11 cellular contexts compared by ENCODE assay signal in the genomic region with DNA sequence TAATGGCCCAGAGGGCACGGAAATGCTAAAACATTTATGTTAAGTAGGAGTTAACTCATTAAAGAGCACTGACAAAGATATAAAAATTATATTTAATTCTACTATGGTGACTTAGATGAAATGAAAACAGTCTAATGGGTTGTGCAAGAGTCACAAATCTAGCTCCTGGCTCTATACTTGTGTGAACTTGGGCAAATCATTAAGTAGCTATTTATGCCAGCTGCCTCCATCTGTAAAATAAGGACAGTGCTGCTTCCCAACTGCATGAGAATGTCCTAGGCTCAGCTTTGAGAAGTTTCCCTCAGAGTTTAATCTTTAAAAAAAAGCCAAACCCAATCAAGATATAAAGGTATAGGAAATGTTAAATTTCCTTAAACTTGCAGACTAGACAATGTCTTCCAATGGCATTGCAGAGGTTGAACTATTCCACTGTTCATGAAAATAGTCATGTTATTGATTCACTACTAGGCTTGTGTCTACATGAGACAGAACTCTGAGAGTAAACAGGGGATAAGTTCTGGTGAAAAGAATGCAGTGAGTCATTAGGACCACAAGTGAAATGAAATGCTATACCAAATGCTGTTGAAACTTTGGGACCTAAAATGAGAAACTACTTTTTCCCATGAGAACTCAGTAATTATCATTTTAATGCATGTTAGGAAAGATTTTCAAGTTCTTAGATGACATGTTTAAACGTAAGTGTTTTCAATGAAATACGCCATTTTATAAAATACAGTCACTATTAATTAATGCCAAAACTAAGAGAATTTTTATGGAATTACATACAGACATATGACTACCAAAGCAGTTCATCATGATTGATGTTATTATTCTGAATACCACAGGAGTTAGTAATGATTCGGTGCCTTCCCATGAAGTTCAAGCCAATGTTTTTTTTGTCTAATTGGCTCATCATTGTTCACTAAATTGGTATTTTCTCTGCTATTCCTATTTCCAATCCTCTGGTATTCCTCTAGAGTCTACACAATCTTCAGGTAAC.
A peak's percentile ranks its signal among the peaks of the same experiment; 100 is the strongest.
DNase-seq lines count a peak whose midpoint lies in the region; FAIRE-seq and TF ChIP-seq lines count a peak whose summit lies in the region.
"Had no signal": no experiment of that assay in that cellular context is flagged by ENCODE, and none has a peak within 500 bp of the region (broad histone marks: within the 10 kb centered on the region; RNA-seq: fewer than 3 reads in every experiment).

No MANE protein-coding gene starts in this region.

- H3K27ac Mint-ChIP-seq in CD8-positive, alpha-beta memory T cell, result peak overlapping the region in 1 of 8 donors; percentile 35

- peaks cover 82% of the 10 kb centered on the region for H3K4me1 ChIP-seq in Loucy (ENCODE audit: insufficient read depth, low read length, poor library complexity, severe bottlenecking)
- no peaks in the 10 kb centered on the region for H3K4me1 ChIP-seq in CD8-positive, alpha-beta memory T cell (ENCODE audit: insufficient read depth, low read length)
- no peaks in the 10 kb centered on the region for H3K4me1 ChIP-seq in right atrium auricular region

- H3K27ac ChIP-seq in CD8-positive, alpha-beta memory T cell (ENCODE audit: low read depth, low read length), result no peak overlapping the region
- H3K27ac ChIP-seq in right atrium auricular region, result no peak overlapping the region

- H3K4me1 Mint-ChIP-seq in CD8-positive, alpha-beta memory T cell, result peaks cover 16 to 62% (median 52%) of the 10 kb centered on the region in 3 donors

- H3K4me3 ChIP-seq in Loucy (ENCODE audit: low read length, poor library complexity, severe bottlenecking) (no peak overlapping the region), bronchial epithelial cell (ENCODE audit: low read depth, low read length) (no peak overlapping the region), right atrium auricular region (no peak overlapping the region)
- no peak overlapping the region for H3K4me3 ChIP-seq in CD8-positive, alpha-beta memory T cell (ENCODE audit: low read length)
- H3K4me3 ChIP-seq: lung had no signal

- POLR2A ChIA-PET in CD8-positive, alpha-beta memory T cell (lab: Charles Lee), result no interaction called here

- DNase-seq in DMS53 (lab: John Stamatoyannopoulos, UW), result peak; percentile 48
- peak; percentile 98 for DNase-seq in bronchial epithelial cell (ENCODE audit: low read depth)
- peak; percentile 85 for DNase-seq in myocyte (ENCODE audit: low read depth)
- no peak for DNase-seq in CD8-positive, alpha-beta memory T cell
- no peak for DNase-seq in SHP77 (lab: John Stamatoyannopoulos, UW)
- no peak for DNase-seq in NCI-H146 (lab: John Stamatoyannopoulos, UW)
- DNase-seq in right atrium auricular region (ENCODE audit: low spot score), result no peak
- DNase-seq: NCI-H2081 treated with DMSO at 0.1 percent for 48 hours had no signal

- CTCF ChIA-PET in CD8-positive, alpha-beta memory T cell (lab: Charles Lee), result no interaction called here

- no peak overlapping the region for H2AFZ ChIP-seq in Loucy (ENCODE audit: low read length)

- H3K9ac ChIP-seq in Loucy (ENCODE audit: low read depth, low read length, poor library complexity, severe bottlenecking), result peak overlapping the region; percentile 89

- peaks cover 41% of the 10 kb centered on the region for H4K20me1 ChIP-seq in Loucy (ENCODE audit: insufficient read depth, low read length, poor library complexity, severe bottlenecking)

- peaks cover 22% of the 10 kb centered on the region for H3F3A ChIP-seq in Loucy (ENCODE audit: low read depth)

- H3K27me3 ChIP-seq in Loucy (ENCODE audit: insufficient read depth, low read length, poor library complexity, severe bottlenecking) (no peaks in the 10 kb centered on the region), bronchial epithelial cell (ENCODE audit: control insufficient read depth, insufficient read depth, low read length) (no peaks in the 10 kb centered on the region), right atrium auricular region (no peaks in the 10 kb centered on the region)
- H3K27me3 ChIP-seq in CD8-positive, alpha-beta memory T cell (ENCODE audit: insufficient read depth, low read length, poor library complexity, severe bottlenecking), result no peaks in the 10 kb centered on the region

- H3K9me2 ChIP-seq in Loucy (replicated peaks; ENCODE audit: low read depth, low read length), result no peaks in the 10 kb centered on the region

- peaks cover 3 to 21% (median 8%) of the 10 kb centered on the region in 3 donors for H3K36me3 Mint-ChIP-seq in CD8-positive, alpha-beta memory T cell

- H3K4me3 Mint-ChIP-seq in CD8-positive, alpha-beta memory T cell, result no peak overlapping the region
- H3K4me3 Mint-ChIP-seq: central memory CD8-positive, alpha-beta T cell had no signal

- H3K9me3 ChIP-seq in Loucy (ENCODE audit: insufficient read depth, low read depth, low read length) (no peaks in the 10 kb centered on the region), right atrium auricular region (no peaks in the 10 kb centered on the region)
- H3K9me3 ChIP-seq in CD8-positive, alpha-beta memory T cell (ENCODE audit: low read length), result no peaks in the 10 kb centered on the region

- H3K27me3 Mint-ChIP-seq in CD8-positive, alpha-beta memory T cell, result no peaks in the 10 kb centered on the region
- H3K27me3 Mint-ChIP-seq: central memory CD8-positive, alpha-beta T cell had no signal

- H3K79me2 ChIP-seq in Loucy (ENCODE audit: insufficient read depth, low read length), result peaks cover 91% of the 10 kb centered on the region

- TF ChIP-seq CTCF in Loucy (conservative IDR thresholded peaks at IDR 0.05; ENCODE audit: low read length) (no peak), bronchial epithelial cell (IDR thresholded peaks at IDR 0.05; ENCODE audit: insufficient read depth, low read length, severe bottlenecking) (no peak), right atrium auricular region (IDR thresholded peaks at IDR 0.05) (no peak)

- H3K9me3 Mint-ChIP-seq in CD8-positive, alpha-beta memory T cell, result no peaks in the 10 kb centered on the region
- H3K9me3 Mint-ChIP-seq: central memory CD8-positive, alpha-beta T cell had no signal

- peaks cover 71% of the 10 kb centered on the region for H3K36me3 ChIP-seq in Loucy (ENCODE audit: insufficient read depth, low read length)
- H3K36me3 ChIP-seq in bronchial epithelial cell (ENCODE audit: control insufficient read depth, insufficient read depth, low read length), result no peaks in the 10 kb centered on the region
- H3K36me3 ChIP-seq in CD8-positive, alpha-beta memory T cell (ENCODE audit: insufficient read depth, low read length), result no peaks in the 10 kb centered on the region
- no peaks in the 10 kb centered on the region for H3K36me3 ChIP-seq in right atrium auricular region

- FAIRE-seq in bronchial epithelial cell (lab: Jason Lieb, UNC), result no peak

- peak overlapping the region; percentile 40 for H3K4me2 ChIP-seq in Loucy (ENCODE audit: low read depth, low read length, poor library complexity, severe bottlenecking)

Comparison
In these comparisons a context has a peak if more than half of its experiments do, and no peak if none do; other contexts are left out.
1. DNase-seq: peak in DMS53 (single experiment), bronchial epithelial cell (single experiment) and myocyte (single experiment); none in CD8-positive, alpha-beta memory T cell (0 of 5), SHP77 (0 of 2), NCI-H146 (single experiment) and right atrium auricular region (single experiment).